Comparison of ENCODE assay signal across 1 cellular context in genomic region chr2:113297596-113297995, GRCh38.
TF ChIP-seq lines count a peak whose summit lies in the region.

No MANE protein-coding gene starts in this region.

TF ChIP-seq in HepG2, 621 proteins besides CTCF, POLR2A, EP300 and RAD21 (continued from another document):
- TF ChIP-seq, protein P1, sequence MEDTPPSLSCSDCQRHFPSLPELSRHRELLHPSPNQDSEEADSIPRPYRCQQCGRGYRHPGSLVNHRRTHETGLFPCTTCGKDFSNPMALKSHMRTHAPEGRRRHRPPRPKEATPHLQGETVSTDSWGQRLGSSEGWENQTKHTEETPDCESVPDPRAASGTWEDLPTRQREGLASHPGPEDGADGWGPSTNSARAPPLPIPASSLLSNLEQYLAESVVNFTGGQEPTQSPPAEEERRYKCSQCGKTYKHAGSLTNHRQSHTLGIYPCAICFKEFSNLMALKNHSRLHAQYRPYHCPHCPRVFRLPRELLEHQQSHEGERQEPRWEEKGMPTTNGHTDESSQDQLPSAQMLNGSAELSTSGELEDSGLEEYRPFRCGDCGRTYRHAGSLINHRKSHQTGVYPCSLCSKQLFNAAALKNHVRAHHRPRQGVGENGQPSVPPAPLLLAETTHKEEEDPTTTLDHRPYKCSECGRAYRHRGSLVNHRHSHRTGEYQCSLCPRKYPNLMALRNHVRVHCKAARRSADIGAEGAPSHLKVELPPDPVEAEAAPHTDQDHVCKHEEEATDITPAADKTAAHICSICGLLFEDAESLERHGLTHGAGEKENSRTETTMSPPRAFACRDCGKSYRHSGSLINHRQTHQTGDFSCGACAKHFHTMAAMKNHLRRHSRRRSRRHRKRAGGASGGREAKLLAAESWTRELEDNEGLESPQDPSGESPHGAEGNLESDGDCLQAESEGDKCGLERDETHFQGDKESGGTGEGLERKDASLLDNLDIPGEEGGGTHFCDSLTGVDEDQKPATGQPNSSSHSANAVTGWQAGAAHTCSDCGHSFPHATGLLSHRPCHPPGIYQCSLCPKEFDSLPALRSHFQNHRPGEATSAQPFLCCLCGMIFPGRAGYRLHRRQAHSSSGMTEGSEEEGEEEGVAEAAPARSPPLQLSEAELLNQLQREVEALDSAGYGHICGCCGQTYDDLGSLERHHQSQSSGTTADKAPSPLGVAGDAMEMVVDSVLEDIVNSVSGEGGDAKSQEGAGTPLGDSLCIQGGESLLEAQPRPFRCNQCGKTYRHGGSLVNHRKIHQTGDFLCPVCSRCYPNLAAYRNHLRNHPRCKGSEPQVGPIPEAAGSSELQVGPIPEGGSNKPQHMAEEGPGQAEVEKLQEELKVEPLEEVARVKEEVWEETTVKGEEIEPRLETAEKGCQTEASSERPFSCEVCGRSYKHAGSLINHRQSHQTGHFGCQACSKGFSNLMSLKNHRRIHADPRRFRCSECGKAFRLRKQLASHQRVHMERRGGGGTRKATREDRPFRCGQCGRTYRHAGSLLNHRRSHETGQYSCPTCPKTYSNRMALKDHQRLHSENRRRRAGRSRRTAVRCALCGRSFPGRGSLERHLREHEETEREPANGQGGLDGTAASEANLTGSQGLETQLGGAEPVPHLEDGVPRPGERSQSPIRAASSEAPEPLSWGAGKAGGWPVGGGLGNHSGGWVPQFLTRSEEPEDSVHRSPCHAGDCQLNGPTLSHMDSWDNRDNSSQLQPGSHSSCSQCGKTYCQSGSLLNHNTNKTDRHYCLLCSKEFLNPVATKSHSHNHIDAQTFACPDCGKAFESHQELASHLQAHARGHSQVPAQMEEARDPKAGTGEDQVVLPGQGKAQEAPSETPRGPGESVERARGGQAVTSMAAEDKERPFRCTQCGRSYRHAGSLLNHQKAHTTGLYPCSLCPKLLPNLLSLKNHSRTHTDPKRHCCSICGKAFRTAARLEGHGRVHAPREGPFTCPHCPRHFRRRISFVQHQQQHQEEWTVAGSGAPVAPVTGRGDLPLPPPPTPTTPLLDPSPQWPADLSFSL (CRISPR knock-in tag; IDR thresholded peaks at IDR 0.05) = peak; percentile 97
- TF ChIP-seq HMGXB4 (CRISPR knock-in tag; IDR thresholded peaks at IDR 0.05; ENCODE audit: borderline replicate concordance in 1 of 2, low read depth in 1 of 2) = 0 out of 4 replicates have a peak, but pooled peaks of 1 of the 2 experiments have one; percentile 11
